ENCODE assay signal across 10 cellular contexts in genomic region chr19:56877069-56877715, GRCh38. TPM values are rescaled to one million over a fixed set of nuclear protein-coding genes. Genes with fewer than 3 reads are reported as not detected.
"Had no signal": no experiment of that assay in that cellular context is flagged by ENCODE, and none has a peak within 500 bp of the region (broad histone marks: within the 10 kb centered on the region; RNA-seq: fewer than 3 reads in every experiment).

No MANE protein-coding gene starts in this region.

- DNase-seq: GOT3, H7, HFFc6, IMR-90, KG1 had no signal

- H3K27ac Mint-ChIP-seq: HFFc6 had no signal

- H3K4me3 Mint-ChIP-seq: HFFc6 had no signal

- H3K4me1 ChIP-seq: HAP-1 had no signal

- H3K36me3 ChIP-seq: HAP-1 had no signal

- FAIRE-seq: K562 had no signal

- H3K9me3 ChIP-seq: HAP-1 had no signal

- ATAC-seq: HCT116, K562 had no signal

- H3K4me3 ChIP-seq: HAP-1, K562 had no signal

- H3K27ac ChIP-seq: HL-60 had no signal

RNA-seq across cellular contexts. Expression of gene PEG3, which starts 36.7 kb away (rescaled TPM):
- total RNA-seq: H7, HFFc6, HT1080, IMR-90 had no signal
- polyA plus RNA-seq: IMR-90 had no signal

RNA-seq across cellular contexts. Expression of gene ZIM2, which starts 36.7 kb away (rescaled TPM):
- total RNA-seq: H7, HFFc6, HT1080, IMR-90, K562 had no signal
- polyA plus RNA-seq: IMR-90, K562 had no signal
